In genomic region chr2:112275314-112275886, GRCh38 we compare ENCODE assay signal across 8 cellular contexts. TPM values are rescaled to one million over a fixed set of nuclear protein-coding genes. Genes with fewer than 3 reads are reported as not detected.
DNase-seq lines count a peak whose midpoint lies in the region; ATAC-seq and FAIRE-seq lines count a peak whose summit lies in the region.

Gene ZC3H6 (plus strand): TSS chr2:112275597. CDS start chr2:112275995, 398 bp downstream.

- H3K36me3 ChIP-seq in NT2/D1 (ENCODE audit: insufficient read depth, insufficient read length, low read length): no peaks in the 10 kb centered on the region

- ATAC-seq in GM21381 (IDR thresholded peaks at IDR 0.05; ENCODE audit: unreplicated experiment): peak; percentile 93

- no peaks in the 10 kb centered on the region for H3K27me3 ChIP-seq in NT2/D1 (ENCODE audit: insufficient read depth, insufficient read length)

- peak; percentile 87 for FAIRE-seq in endometrium (lab: Jason Lieb, UNC)

- H3K4me1 ChIP-seq in NT2/D1 (ENCODE audit: insufficient read depth, insufficient read length): peaks cover 2% of the 10 kb centered on the region

- peak within 1 kb of the TSS; percentile 100 for H3K9ac ChIP-seq in NT2/D1 (ENCODE audit: insufficient read length, low read depth)

- H3K9me3 ChIP-seq in NT2/D1 (ENCODE audit: insufficient read depth, low read length): no peaks in the 10 kb centered on the region

- peak within 1 kb of the TSS; percentile 97 for H3K4me3 ChIP-seq in NT2/D1 (ENCODE audit: insufficient read length, low read depth)

- in situ Hi-C loops in Caki2 (cut with HindIII; ENCODE audit: low pct_unique_long_range_greater_than_20kb, low sequenced_read_pairs): no loop called here

- DNase-seq in Caki2 (ENCODE audit: low read depth) (peak; percentile 97), HUDEP-2 (lab: John Stamatoyannopoulos, UW; ENCODE audit: unreplicated experiment in 76 of 76) (peak; percentile 42 to 99 (median 96)), NT2/D1 (ENCODE audit: low read depth, low spot score) (peak; percentile 97), midbrain (lab: John Stamatoyannopoulos, UW) (peak; percentile 99)
- DNase-seq in activated CD8-positive, alpha-beta memory T cell treated with anti-CD3 and anti-CD28 coated beads, Interleukin-2, amount 50 U/mL, for 4 hours: peak; percentile 99
- DNase-seq in stimulated activated CD8-positive, alpha-beta memory T cell treated with anti-CD3 and anti-CD28 coated beads, Interleukin-2, amount 100 ng/mL, for 1 hour (ENCODE audit: low read depth in 2 of 2): peak; percentile 99 to 100

RNA-seq across cellular contexts. Expression of gene ZC3H6, which starts in this region (rescaled TPM):
- 0.70 and 8.6 TPM in 2 replicates for total RNA-seq in Caki2 (2014; rRNA removed; shearing (Covaris generic); ENCODE audit: low replicate concordance)

Comparison
In these comparisons a context has a peak if more than half of its experiments do, and no peak if none do; other contexts are left out.
1. Peak in every context shown above with its lines: DNase-seq, ATAC-seq and H3K4me3 ChIP-seq.